ENCODE assay signal across 1 cellular context in the genomic region with DNA sequence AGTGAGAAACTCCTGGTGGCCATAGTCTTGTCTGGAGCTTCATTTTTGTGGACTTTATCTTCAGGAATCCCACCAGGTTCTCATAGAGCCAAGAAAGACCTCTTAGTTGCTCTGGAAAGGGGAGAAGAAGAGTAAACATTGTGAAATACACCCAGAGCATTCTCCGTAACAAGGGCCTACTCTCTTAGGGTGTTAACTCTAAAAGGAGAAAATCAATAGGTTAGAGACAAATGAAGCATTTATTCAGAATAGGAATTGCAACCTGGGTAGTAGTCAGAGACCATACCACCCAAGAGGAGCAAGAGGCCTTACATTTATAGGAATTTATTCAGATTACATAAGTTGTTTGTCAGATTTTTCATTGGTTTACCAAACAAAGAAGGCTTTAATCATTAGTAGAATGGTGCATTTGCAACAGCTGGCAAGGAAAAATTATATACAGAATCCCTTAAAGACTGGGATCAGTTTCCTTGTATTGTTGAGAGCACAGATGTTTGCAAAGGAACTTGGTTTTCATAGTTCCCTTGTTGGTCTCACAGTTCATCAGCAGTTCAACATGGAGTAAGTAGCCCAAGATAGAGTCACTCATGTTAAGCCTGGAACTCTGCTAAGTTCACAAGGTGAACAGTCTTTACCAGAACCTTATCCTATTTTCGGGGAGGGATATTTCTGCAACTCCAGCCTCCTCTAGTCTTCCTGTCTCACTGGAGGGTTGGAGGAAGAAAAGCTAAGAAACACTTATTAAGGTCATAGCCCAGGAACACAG.
TF ChIP-seq lines count a peak whose summit lies in the region.

No MANE protein-coding gene starts in this region.

TF ChIP-seq in endothelial cell of umbilical vein, 7 proteins besides CTCF, POLR2A, EP300 and RAD21 (continued from another document):
- TF ChIP-seq, protein P1, sequence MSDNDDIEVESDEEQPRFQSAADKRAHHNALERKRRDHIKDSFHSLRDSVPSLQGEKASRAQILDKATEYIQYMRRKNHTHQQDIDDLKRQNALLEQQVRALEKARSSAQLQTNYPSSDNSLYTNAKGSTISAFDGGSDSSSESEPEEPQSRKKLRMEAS (IDR thresholded peaks at IDR 0.05; ENCODE audit: insufficient read depth, insufficient read length), result no peak
- TF ChIP-seq FOS (IDR thresholded peaks at IDR 0.05; ENCODE audit: borderline replicate concordance, insufficient read depth, low read length), result no peak
TF ChIP-seq in endothelial cell of umbilical vein: peak in this region for 0.
